15 cellular contexts compared by ENCODE assay signal in genomic region chr6:109087661-109088264, GRCh38. TPM values are rescaled to one million over a fixed set of nuclear protein-coding genes. Genes with fewer than 3 reads are reported as not detected.
DNase-seq lines count a peak whose midpoint lies in the region; ATAC-seq and TF ChIP-seq lines count a peak whose summit lies in the region.
"Had no signal": no experiment of that assay in that cellular context is flagged by ENCODE, and none has a peak within 500 bp of the region (broad histone marks: within the 10 kb centered on the region; RNA-seq: fewer than 3 reads in every experiment).

No MANE protein-coding gene starts in this region.

- DNase-seq in NCI-H446 (lab: John Stamatoyannopoulos, UW) (peak; percentile 6 to 59), ascending aorta (ENCODE audit: low spot score in 2 of 2) (no peak), pons (ENCODE audit: low spot score) (peak; percentile 42), HPDE6-E6E7 (ENCODE audit: extremely low spot score) (no peak)
- DNase-seq in stimulated activated CD4-positive, alpha-beta T cell treated with anti-CD3 and anti-CD28 coated beads, Interleukin-2, amount 100 ng/mL, for 24 hours: no peak
- DNase-seq: activated CD4-positive, alpha-beta T cell treated with anti-CD3 and anti-CD28 coated beads for 36 hours; DMS79; islet precursor cell; midbrain; NCI-H345; stimulated activated CD4-positive, alpha-beta T cell treated with anti-CD3 and anti-CD28 coated beads, Interleukin-12 subunit alpha, Interleukin-12 subunit beta, amount 100 ng/mL, for 4 hours had no signal

- peaks cover 46% of the 10 kb centered on the region for H3K79me2 ChIP-seq in Loucy (ENCODE audit: insufficient read depth, low read length)

- H3K27me3 ChIP-seq in Loucy (ENCODE audit: insufficient read depth, low read length, poor library complexity, severe bottlenecking): no peaks in the 10 kb centered on the region
- H3K27me3 ChIP-seq in ascending aorta: no peaks in the 10 kb centered on the region

- H3K9me2 ChIP-seq in Loucy (replicated peaks; ENCODE audit: low read depth, low read length): no peaks in the 10 kb centered on the region

- H4K20me1 ChIP-seq in Loucy (ENCODE audit: insufficient read depth, low read length, poor library complexity, severe bottlenecking): peaks cover 23% of the 10 kb centered on the region

- no peaks in the 10 kb centered on the region for H3K9me3 ChIP-seq in Loucy (ENCODE audit: insufficient read depth, low read depth, low read length)
- H3K9me3 ChIP-seq in ascending aorta: no peaks in the 10 kb centered on the region
- H3K9me3 ChIP-seq: HAP-1 had no signal

- H3K4me1 ChIP-seq in Loucy (ENCODE audit: insufficient read depth, low read length, poor library complexity, severe bottlenecking): peaks cover 54% of the 10 kb centered on the region
- H3K4me1 ChIP-seq in ascending aorta: peaks cover 2 to 11% of the 10 kb centered on the region in 2 donors

- no peaks in the 10 kb centered on the region for H3F3A ChIP-seq in Loucy (ENCODE audit: low read depth)

- H3K27ac ChIP-seq in ascending aorta: peak overlapping the region; percentile 11 to 48

- H3K4me2 ChIP-seq in Loucy (ENCODE audit: low read depth, low read length, poor library complexity, severe bottlenecking): peak overlapping the region; percentile 90

- peak overlapping the region; percentile 13 for H3K9ac ChIP-seq in Loucy (ENCODE audit: low read depth, low read length, poor library complexity, severe bottlenecking)

- TF ChIP-seq CTCF in Loucy (conservative IDR thresholded peaks at IDR 0.05; ENCODE audit: low read length) (no peak), ascending aorta (IDR thresholded peaks at IDR 0.05) (no peak)

- intact Hi-C loops in ascending aorta (cut with DNase I): no loop called here

- H2AFZ ChIP-seq in Loucy (ENCODE audit: low read length): no peak overlapping the region

- H3K36me3 ChIP-seq in Loucy (ENCODE audit: insufficient read depth, low read length) (no peaks in the 10 kb centered on the region), ascending aorta (no peaks in the 10 kb centered on the region)
- H3K36me3 ChIP-seq: HAP-1 had no signal

- H3K4me3 ChIP-seq in Loucy (ENCODE audit: low read length, poor library complexity, severe bottlenecking) (peak overlapping the region; percentile 55), ascending aorta (peak overlapping the region in 1 of 2 donors; percentile 6)
- H3K4me3 ChIP-seq: HAP-1 had no signal

- ATAC-seq in GM21423 (IDR thresholded peaks at IDR 0.05; ENCODE audit: unreplicated experiment): no peak
- ATAC-seq: activated CD4-positive, alpha-beta T cell treated with anti-CD3 and anti-CD28 coated beads for 36 hours; activated naive CD4-positive, alpha-beta T cell treated with anti-CD3 and anti-CD28 coated beads, Interleukin-2, amount 50 U/mL, for 72 hours had no signal

RNA-seq across cellular contexts. Expression of gene SESN1, which starts 6.9 kb away (rescaled TPM):
- 49.0 TPM for total RNA-seq in ascending aorta

RNA-seq across cellular contexts. Expression of gene CEP57L1, which starts 7.5 kb away (rescaled TPM):
- total RNA-seq in ascending aorta: 1.1 TPM

Comparison
In these comparisons a context has a peak if more than half of its experiments do, and no peak if none do; other contexts are left out.
1. DNase-seq: peak in NCI-H446 (2 of 2) and pons (single experiment); none in ascending aorta (0 of 2), stimulated activated CD4-positive, alpha-beta T cell treated with anti-CD3 and anti-CD28 coated beads, Interleukin-2, amount 100 ng/mL, for 24 hours (0 of 2) and HPDE6-E6E7 (single experiment).